Comparison of ENCODE assay signal across 8 cellular contexts in genomic region chr13:39036212-39036611, GRCh38. TPM values are rescaled to one million over a fixed set of nuclear protein-coding genes. Genes with fewer than 3 reads are reported as not detected.
DNase-seq lines count a peak whose midpoint lies in the region; FAIRE-seq and TF ChIP-seq lines count a peak whose summit lies in the region.

No MANE protein-coding gene starts in this region.

- no peaks in the 10 kb centered on the region for H3K79me1 ChIP-seq in H1 (ENCODE audit: low read depth, low read length)

- peaks cover 67% of the 10 kb centered on the region for H3K36me3 Mint-ChIP-seq in activated T-cell treated with anti-CD3 and anti-CD28 coated beads, Interleukin-2, amount 50 U/mL, for 24 hours (ENCODE audit: low read depth)
- H3K36me3 Mint-ChIP-seq in neural progenitor cell = no peaks in the 10 kb centered on the region

- no peak overlapping the region for H2BK12ac ChIP-seq in H1 (ENCODE audit: low read depth, low read length)

- H3K79me2 ChIP-seq in H1 (ENCODE audit: control insufficient read depth in 1 of 2, insufficient read depth in 2 of 2, low read length in 2 of 2) (peaks cover 42 to 75% of the 10 kb centered on the region in 2 experiments), neural progenitor cell (ENCODE audit: low read depth) (peaks cover 84% of the 10 kb centered on the region)

- DNase-seq in activated T-cell treated with anti-CD3 and anti-CD28 coated beads, Interleukin-2, amount 50 U/mL, for 24 hours = no peak
- DNase-seq in activated T-cell treated with anti-CD3 and anti-CD28 coated beads for 4 hours (no peak), Peyer's patch (no peak), H1 (ENCODE audit: low read depth in 1 of 2, low spot score in 2 of 2) (no peak), neural progenitor cell (ENCODE audit: low spot score) (no peak), DMS153 (lab: John Stamatoyannopoulos, UW) (no peak), SKM-1 treated with dmso at 0.1 percent for 144 hours (lab: John Stamatoyannopoulos, UW; ENCODE audit: unreplicated experiment) (no peak), islet precursor cell (no peak)

- TF ChIP-seq EP300 in H1 (IDR thresholded peaks at IDR 0.05; ENCODE audit: borderline replicate concordance in 1 of 2, low read depth in 2 of 2, low read length in 2 of 2) = no peak

- H3K23me2 ChIP-seq in H1 (ENCODE audit: low read depth, low read length) = peaks cover 12% of the 10 kb centered on the region

- no peak overlapping the region for H2BK120ac ChIP-seq in H1 (replicated peaks; ENCODE audit: low read depth, low read length)

- H3K27ac ChIP-seq in Peyer's patch = peak overlapping the region in 1 of 4 donors; percentile 0
- no peak overlapping the region for H3K27ac ChIP-seq in H1 (ENCODE audit: low read depth, low read length)
- no peak overlapping the region for H3K27ac ChIP-seq in neural progenitor cell

- peak overlapping the region; percentile 75 for H3K27ac Mint-ChIP-seq in activated T-cell treated with anti-CD3 and anti-CD28 coated beads, Interleukin-2, amount 50 U/mL, for 24 hours
- H3K27ac Mint-ChIP-seq in neural progenitor cell = no peak overlapping the region

- H2AFZ ChIP-seq in H1 (ENCODE audit: low read length) (no peak overlapping the region), neural progenitor cell (replicated peaks) (no peak overlapping the region)

- H2AK5ac ChIP-seq in H1 (ENCODE audit: low read depth, low read length) = no peak overlapping the region

- peak overlapping the region; percentile 92 for H3K4me3 Mint-ChIP-seq in activated T-cell treated with anti-CD3 and anti-CD28 coated beads, Interleukin-2, amount 50 U/mL, for 24 hours
- peak overlapping the region; percentile 93 for H3K4me3 Mint-ChIP-seq in neural progenitor cell

- H3K4me2 ChIP-seq in H1 (ENCODE audit: insufficient read depth in 1 of 2, low read depth in 2 of 2, low read length in 2 of 2) (peak overlapping the region; percentile 79 to 81), neural progenitor cell (peak overlapping the region; percentile 97)

- H4K5ac ChIP-seq in H1 (ENCODE audit: insufficient read length, low read depth, low read length) = no peak overlapping the region

- no peak overlapping the region for H3K56ac ChIP-seq in H1 (replicated peaks; ENCODE audit: insufficient read length, low read depth, low read length)

- H4K8ac ChIP-seq in H1 (ENCODE audit: extremely low read depth, insufficient read depth, low read length) = no peak overlapping the region

- TF ChIP-seq POLR2A in Peyer's patch (IDR thresholded peaks at IDR 0.05) (no peak), H1 (IDR thresholded peaks at IDR 0.05; ENCODE audit: control extremely low read depth in 1 of 2, low read depth in 2 of 2, low read length in 2 of 2) (no peak; a peak in 1 of 3 replicates)

- POLR2A ChIA-PET in H1 (lab: Charles Lee; ENCODE audit: partially characterized antibody) = interaction anchor here (0.7 to 5.4 kb wide), 8 partner anchors 9 to 536 kb away, joined by 3 to 73 read pairs (median 12); no protein-coding TSS in a partner anchor

- H3K36me3 ChIP-seq in Peyer's patch (no peaks in the 10 kb centered on the region), H1 (ENCODE audit: control insufficient read depth in 2 of 4, insufficient read depth in 4 of 4, low read length in 3 of 4) (peaks cover 0 to 16% (median 2%) of the 10 kb centered on the region in 4 experiments; a peak in 4 of 8 replicates), neural progenitor cell (peaks cover 3% of the 10 kb centered on the region)

- H3K9me3 ChIP-seq in Peyer's patch = no peaks in the 10 kb centered on the region
- H3K9me3 ChIP-seq in H1 (ENCODE audit: insufficient read depth in 2 of 2, low read depth in 1 of 2, low read length in 1 of 2) = no peaks in the 10 kb centered on the region
- H3K9me3 ChIP-seq in neural progenitor cell (ENCODE audit: low read depth) = no peaks in the 10 kb centered on the region

- no peak overlapping the region for H3K14ac ChIP-seq in H1 (ENCODE audit: insufficient read length)

- no peak overlapping the region for H4K91ac ChIP-seq in H1 (replicated peaks; ENCODE audit: insufficient read length, low read length)

- H3K9me3 Mint-ChIP-seq in activated T-cell treated with anti-CD3 and anti-CD28 coated beads, Interleukin-2, amount 50 U/mL, for 24 hours = no peaks in the 10 kb centered on the region
- H3K9me3 Mint-ChIP-seq in neural progenitor cell = no peaks in the 10 kb centered on the region

- TF ChIP-seq RAD21 in H1 (IDR thresholded peaks at IDR 0.05 in 1 of 2, conservative IDR thresholded peaks at IDR 0.05 in 1 of 2; ENCODE audit: low read depth in 2 of 2, low read length in 2 of 2) = no peak

- H4K20me1 ChIP-seq in H1 (replicated peaks in 1 of 2; ENCODE audit: control insufficient read depth in 1 of 2, insufficient read depth in 2 of 2, low read length in 2 of 2) (peaks cover 3 to 9% of the 10 kb centered on the region in 2 experiments), neural progenitor cell (ENCODE audit: low read depth) (peaks cover 61% of the 10 kb centered on the region)

- no peak overlapping the region for H2BK15ac ChIP-seq in H1 (ENCODE audit: low read length)

- H3K4me1 Mint-ChIP-seq in activated T-cell treated with anti-CD3 and anti-CD28 coated beads, Interleukin-2, amount 50 U/mL, for 24 hours (ENCODE audit: low read depth) = peaks cover 59% of the 10 kb centered on the region
- peaks cover 45% of the 10 kb centered on the region for H3K4me1 Mint-ChIP-seq in neural progenitor cell

- H2BK5ac ChIP-seq in H1 (ENCODE audit: low read depth, low read length) = peak overlapping the region; percentile 14; the same call in 1 of the 2 replicates

- no peaks in the 10 kb centered on the region for H3K27me3 Mint-ChIP-seq in activated T-cell treated with anti-CD3 and anti-CD28 coated beads, Interleukin-2, amount 50 U/mL, for 24 hours
- peaks cover 5% of the 10 kb centered on the region for H3K27me3 Mint-ChIP-seq in neural progenitor cell (ENCODE audit: insufficient read depth, low read depth)

- H3K9ac ChIP-seq in H1 (replicated peaks in 1 of 4; ENCODE audit: extremely low read depth in 1 of 4, low read depth in 3 of 4, low read length in 3 of 4) (peak overlapping the region; percentile 79 to 91 (median 86)), neural progenitor cell (peak overlapping the region; percentile 78)

- no peaks in the 10 kb centered on the region for H3K27me3 ChIP-seq in Peyer's patch
- no peaks in the 10 kb centered on the region; a peak in 1 of 7 replicates for H3K27me3 ChIP-seq in H1 (replicated peaks in 1 of 4; ENCODE audit: control insufficient read depth in 3 of 4, extremely low read depth in 1 of 4, insufficient read depth in 3 of 4, low read length in 3 of 4)
- H3K27me3 ChIP-seq in neural progenitor cell = no peaks in the 10 kb centered on the region

- WGBS in H1 (ENCODE audit: extremely low coverage in 1 of 2, insufficient coverage in 1 of 2, insufficient read length in 1 of 2, insufficient replicate concordance in 2 of 2, low coverage in 1 of 2, low lambda C conversion rate in 2 of 2, missing lambda C conversion rate in 1 of 2), 2 experiments = 4% methylated on average over 9 of the region's 9 CpGs; no CpG with 5 or more reads in 1 of the 2 experiments

- H3K18ac ChIP-seq in H1 (ENCODE audit: extremely low read depth, low read length) = no peak overlapping the region

- FAIRE-seq in H1 (lab: Jason Lieb, UNC) = peak; percentile 19

- peak overlapping the region; percentile 81 for H3K4ac ChIP-seq in H1 (replicated peaks; ENCODE audit: insufficient read length, low read depth, low read length)

- H3K4me3 ChIP-seq in Peyer's patch (peak overlapping the region; percentile 61 to 94 (median 90)), H1 (ENCODE audit: extremely low read depth in 1 of 4, insufficient read depth in 2 of 4, low read depth in 3 of 4, low read length in 4 of 4) (peak overlapping the region; percentile 94 to 99 (median 96)), neural progenitor cell (peak overlapping the region; percentile 94)

- no peak for TF ChIP-seq CTCF in Peyer's patch (IDR thresholded peaks at IDR 0.05)
- TF ChIP-seq CTCF in H1 (IDR thresholded peaks at IDR 0.05; ENCODE audit: control extremely low read depth in 1 of 3, insufficient read depth in 1 of 3, low read depth in 1 of 3, low read length in 3 of 3) = no peak
- no peak for TF ChIP-seq CTCF in neural progenitor cell (IDR thresholded peaks at IDR 0.05)

- peaks cover 0 to 29% (median 4%) of the 10 kb centered on the region in 4 donors for H3K4me1 ChIP-seq in Peyer's patch
- peaks cover 0 to 10% (median under 1%) of the 10 kb centered on the region in 4 experiments; a peak in 4 of 7 replicates for H3K4me1 ChIP-seq in H1 (replicated peaks in 1 of 4; ENCODE audit: control insufficient read depth in 3 of 4, insufficient read depth in 4 of 4, low read length in 3 of 4)
- peaks cover 30% of the 10 kb centered on the region for H3K4me1 ChIP-seq in neural progenitor cell

- no peaks in the 10 kb centered on the region for H3F3A ChIP-seq in neural progenitor cell (ENCODE audit: low read depth)

- no peak overlapping the region for H2BK20ac ChIP-seq in H1 (ENCODE audit: low read length)

- H3K23ac ChIP-seq in H1 (ENCODE audit: insufficient read length) = no peak overlapping the region

- CTCF ChIA-PET in H1 (lab: Charles Lee; ENCODE audit: partially characterized antibody) = interaction anchor here (0.6 to 1.6 kb wide), 7 partner anchors 17 to 75 kb away, joined by 3 to 8 read pairs (median 3); no protein-coding TSS in a partner anchor

RNA-seq across cellular contexts. Expression of gene PROSER1, which starts 1.7 kb away (rescaled TPM):
- total RNA-seq in Peyer's patch = 10 to 100 TPM; 36.5 to 84.2 (median 43.0) TPM
- 98.6 and 116 TPM in 2 replicates for total RNA-seq in H1 (2021; fragmentation: NEBNext Ultra II Directional; extraction: Animal tissue kit (Norgen Biotek cat#: 25700))
- 90.7 and 99.2 TPM in 2 replicates for polyA plus RNA-seq in H1 (2011; rRNA removed)
- polyA plus RNA-seq in H1 (2011; cell fraction: cytosol; rRNA removed) = 41.0 TPM
- polyA plus RNA-seq in H1 (2011; cell fraction: nucleus; rRNA removed) = 65.8 TPM
- polyA plus RNA-seq in H1 (2012, experiment 1 of 2) = 47.9 to 82.0 TPM (median 58.7 TPM) in 4 replicates
- polyA plus RNA-seq in H1 (2012, experiment 2 of 2) = 19.8 TPM
- 82.2 TPM for polyA plus RNA-seq in H1 (2013, experiment 1 of 2)
- 80.4 TPM for polyA plus RNA-seq in H1 (2013, experiment 2 of 2)
- 46.5 and 56.7 TPM in 2 replicates for polyA minus RNA-seq in H1 (2011; rRNA and poly(A)+ RNA removed)
- 47.6 TPM for polyA minus RNA-seq in H1 (2011; cell fraction: cytosol; rRNA and poly(A)+ RNA removed)
- 83.0 TPM for polyA minus RNA-seq in H1 (2011; cell fraction: nucleus; rRNA and poly(A)+ RNA removed)
- 44.4 and 72.0 TPM in 2 replicates for total RNA-seq in neural progenitor cell (ENCODE audit: low replicate concordance)

RNA-seq across cellular contexts. Expression of gene NHLRC3, which starts 2.0 kb away (rescaled TPM):
- 10 to 100 TPM; 11.6 to 25.5 (median 20.9) TPM for total RNA-seq in Peyer's patch
- total RNA-seq in H1 (2021; fragmentation: NEBNext Ultra II Directional; extraction: Animal tissue kit (Norgen Biotek cat#: 25700)) = 12.4 and 13.1 TPM in 2 replicates
- 11.4 and 16.9 TPM in 2 replicates for polyA plus RNA-seq in H1 (2011; rRNA removed)
- polyA plus RNA-seq in H1 (2011; cell fraction: cytosol; rRNA removed) = 15.5 TPM
- polyA plus RNA-seq in H1 (2011; cell fraction: nucleus; rRNA removed) = 9.4 TPM
- 10.5 to 14.6 TPM (median 11.1 TPM) in 4 replicates for polyA plus RNA-seq in H1 (2012, experiment 1 of 2)
- polyA plus RNA-seq in H1 (2012, experiment 2 of 2) = 1.1 TPM
- polyA plus RNA-seq in H1 (2013, experiment 1 of 2) = 12.1 TPM
- polyA plus RNA-seq in H1 (2013, experiment 2 of 2) = 12.4 TPM
- polyA minus RNA-seq in H1 (2011; rRNA and poly(A)+ RNA removed) = 10.4 and 17.9 TPM in 2 replicates
- 8.4 TPM for polyA minus RNA-seq in H1 (2011; cell fraction: cytosol; rRNA and poly(A)+ RNA removed)
- polyA minus RNA-seq in H1 (2011; cell fraction: nucleus; rRNA and poly(A)+ RNA removed) = 23.9 TPM
- 29.0 and 42.5 TPM in 2 replicates for total RNA-seq in neural progenitor cell (ENCODE audit: low replicate concordance)

RNA-seq across cellular contexts. Expression of gene STOML3, which starts 45.6 kb away (rescaled TPM):
- not detected for total RNA-seq in Peyer's patch
- not detected in 2 replicates for total RNA-seq in H1 (2021; fragmentation: NEBNext Ultra II Directional; extraction: Animal tissue kit (Norgen Biotek cat#: 25700))
- 0.06 TPM in 1 of 2 replicates, not detected in the other for polyA plus RNA-seq in H1 (2011; rRNA removed)
- 0.04 TPM for polyA plus RNA-seq in H1 (2011; cell fraction: cytosol; rRNA removed)
- polyA plus RNA-seq in H1 (2011; cell fraction: nucleus; rRNA removed) = not detected
- polyA plus RNA-seq in H1 (2012, experiment 1 of 2) = 0.11 TPM in 1 of 4 replicates, not detected in the others
- polyA plus RNA-seq in H1 (2012, experiment 2 of 2) = not detected
- polyA plus RNA-seq in H1 (2013, experiment 1 of 2) = 0.04 TPM
- 0.04 TPM for polyA plus RNA-seq in H1 (2013, experiment 2 of 2)
- polyA minus RNA-seq in H1 (2011; rRNA and poly(A)+ RNA removed) = not detected in 2 replicates
- polyA minus RNA-seq in H1 (2011; cell fraction: cytosol; rRNA and poly(A)+ RNA removed) = not detected
- not detected for polyA minus RNA-seq in H1 (2011; cell fraction: nucleus; rRNA and poly(A)+ RNA removed)
- total RNA-seq in neural progenitor cell (ENCODE audit: low replicate concordance) = 0.21 and 0.28 TPM in 2 replicates
